Comparison of ENCODE assay signal across 10 cellular contexts in the genomic region with DNA sequence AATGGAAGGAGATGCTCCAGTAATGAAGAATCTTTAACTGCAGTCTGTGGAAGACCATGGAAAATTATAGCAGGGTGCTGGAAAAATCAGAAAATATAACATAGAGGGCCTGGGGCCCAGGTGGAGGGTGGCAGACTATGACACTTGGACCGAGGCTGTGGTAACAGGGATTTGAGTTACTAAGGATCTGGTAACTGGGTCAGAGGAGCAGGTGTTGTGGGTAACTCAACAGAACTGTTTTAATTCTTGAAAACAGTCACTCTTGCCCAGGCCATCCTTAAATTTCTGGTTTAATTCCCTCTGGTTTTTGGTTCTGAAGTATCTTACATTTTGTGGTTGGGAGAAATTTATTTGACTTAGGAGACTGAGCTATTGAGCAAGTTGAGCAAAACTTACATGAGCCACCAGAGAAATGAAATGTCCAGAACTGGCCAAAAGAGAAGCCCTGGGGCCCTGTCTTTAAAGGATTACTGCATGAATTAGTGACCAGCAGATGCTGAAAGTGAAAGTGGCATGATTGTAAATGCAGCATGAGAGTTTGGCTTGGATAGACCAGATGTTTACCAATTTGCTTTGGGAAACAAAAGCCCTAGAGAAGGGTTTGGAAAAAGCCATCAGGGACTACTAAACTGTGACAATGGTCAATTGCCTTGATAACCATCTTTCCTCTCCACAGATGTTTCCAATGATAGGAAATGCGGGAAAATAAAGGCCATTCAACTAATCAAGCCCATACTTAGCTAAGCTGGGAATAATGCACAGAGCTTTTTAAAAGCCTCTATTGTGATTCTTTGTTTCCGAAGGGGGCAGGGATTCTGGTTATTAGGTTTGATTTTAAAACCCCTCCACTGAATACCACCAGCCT.
A peak's percentile ranks its signal among the peaks of the same experiment; 100 is the strongest.
DNase-seq lines count a peak whose midpoint lies in the region; ATAC-seq and TF ChIP-seq lines count a peak whose summit lies in the region.
"Had no signal": no experiment of that assay in that cellular context is flagged by ENCODE, and none has a peak within 500 bp of the region (broad histone marks: within the 10 kb centered on the region; RNA-seq: fewer than 3 reads in every experiment).

No MANE protein-coding gene starts in this region.

- in situ Hi-C loops in GM13976 (cut with MboI; ENCODE audit: low sequenced_read_pairs, unreplicated experiment) = no loop called here

- no peaks in the 10 kb centered on the region for H3K36me3 ChIP-seq in psoas muscle (ENCODE audit: insufficient read depth in 1 of 2, low read depth in 1 of 2)

- no peaks in the 10 kb centered on the region for H3K27me3 ChIP-seq in psoas muscle (ENCODE audit: insufficient read depth in 3 of 3, low read length in 2 of 3)

- TF ChIP-seq CTCF in psoas muscle (IDR thresholded peaks at IDR 0.05) = no peak
- TF ChIP-seq CTCF in GM13976 (IDR thresholded peaks at IDR 0.05; ENCODE audit: borderline replicate concordance, control extremely low read depth, extremely low read depth, insufficient read depth, missing control alignments) = no peak

- peaks cover 9% of the 10 kb centered on the region for H3K4me1 ChIP-seq in psoas muscle

- H3K27ac ChIP-seq in psoas muscle = peak overlapping the region; percentile 20

- peak in 3 of 4 donors; percentile 41 to 56 (median 47) for ATAC-seq in psoas muscle

- H3K9me3 ChIP-seq in psoas muscle = no peaks in the 10 kb centered on the region

- no peak overlapping the region for H3K4me3 ChIP-seq in psoas muscle

- DNase-seq in AG20443 (ENCODE audit: low spot score) (peak; percentile 54), NCI-H69 (lab: John Stamatoyannopoulos, UW) (peak; percentile 15), fibroblast of the conjunctiva (ENCODE audit: low read depth) (peak; percentile 36), psoas muscle (no peak), T-helper 2 cell (no peak), GM13976 (ENCODE audit: low spot score) (no peak), NCI-H2107 treated with DMSO at 0.1 percent for 48 hours (lab: John Stamatoyannopoulos, UW; ENCODE audit: unreplicated experiment) (no peak), ecto neural progenitor cell (ENCODE audit: low spot score) (no peak)
- DNase-seq: cortex of kidney, NCI-H526 had no signal

- 24 to 50% (median 30%) methylated on average over 3 of the region's 3 CpGs for WGBS in psoas muscle, 3 donors

- intact Hi-C loops in psoas muscle (cut with DNase I) = no loop called here

Comparison
In these comparisons a context has a peak if more than half of its experiments do, and no peak if none do; other contexts are left out.
1. DNase-seq: peak in AG20443 (single experiment), NCI-H69 (single experiment) and fibroblast of the conjunctiva (single experiment); none in psoas muscle (0 of 2), T-helper 2 cell (0 of 5), GM13976 (single experiment), NCI-H2107 treated with DMSO at 0.1 percent for 48 hours (single experiment) and ecto neural progenitor cell (single experiment).